In the genomic region with DNA sequence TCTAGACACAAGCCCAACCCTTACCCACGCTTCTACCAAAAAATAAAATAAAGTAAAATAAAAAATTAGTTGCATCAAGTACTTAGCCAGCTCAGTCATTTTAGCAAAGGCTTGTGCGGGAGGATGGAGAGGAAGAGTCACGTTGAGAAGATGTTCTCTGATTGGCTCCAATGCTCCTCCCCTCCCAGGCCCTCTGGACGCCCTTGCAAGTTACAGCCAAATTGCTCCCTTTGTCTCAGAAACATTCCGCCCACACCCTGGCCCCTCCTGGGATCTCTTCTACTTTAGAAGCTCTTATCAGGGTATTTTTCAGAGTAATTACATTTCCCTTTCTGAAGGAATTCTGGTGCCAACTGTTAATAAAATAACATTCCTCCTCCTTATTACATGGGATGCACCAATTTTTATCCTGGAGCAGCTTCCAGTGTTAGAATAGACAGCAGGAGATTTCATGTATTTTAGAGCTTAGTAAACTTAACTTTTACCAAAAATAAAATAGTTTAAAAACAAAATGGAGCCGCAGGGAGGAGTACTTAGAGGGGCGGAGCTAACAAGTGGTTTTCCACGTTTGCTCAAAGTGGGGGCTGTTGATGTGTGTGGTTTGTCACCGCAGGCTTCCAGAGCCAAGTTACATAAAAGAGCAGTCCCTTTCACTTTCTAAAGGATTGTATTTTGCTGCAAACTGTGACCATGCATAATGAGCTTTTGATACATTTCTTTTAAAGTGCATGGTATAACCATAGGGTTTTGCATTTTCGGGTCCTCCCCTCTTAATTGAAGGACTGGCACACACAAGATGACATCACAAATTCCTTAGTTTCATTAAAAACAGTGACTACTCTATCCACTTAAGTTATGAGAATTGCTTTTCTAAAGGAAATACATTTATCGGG, we compare ENCODE assay signal across 8 cellular contexts.
DNase-seq lines count a peak whose midpoint lies in the region; ATAC-seq and TF ChIP-seq lines count a peak whose summit lies in the region.

No MANE protein-coding gene starts in this region.

- no peaks in the 10 kb centered on the region for H3K79me2 ChIP-seq in neural progenitor cell (ENCODE audit: low read depth)

- peaks cover 25 to 47% of the 10 kb centered on the region in 2 donors for H3K4me1 Mint-ChIP-seq in effector memory CD8-positive, alpha-beta T cell (ENCODE audit: low read depth in 2 of 2)
- H3K4me1 Mint-ChIP-seq in neural progenitor cell, result peaks cover 12% of the 10 kb centered on the region

- H3K27ac ChIP-seq in neural progenitor cell, result no peak overlapping the region
- H3K27ac ChIP-seq in upper lobe of left lung, result peak overlapping the region; percentile 35 to 75 (median 66)

- no peaks in the 10 kb centered on the region for H3K36me3 ChIP-seq in ES-I3 (ENCODE audit: insufficient read depth, low read length)
- no peaks in the 10 kb centered on the region for H3K36me3 ChIP-seq in neural progenitor cell
- no peaks in the 10 kb centered on the region for H3K36me3 ChIP-seq in upper lobe of left lung

- TF ChIP-seq POLR2A in upper lobe of left lung (IDR thresholded peaks at IDR 0.05), result no peak

- peak overlapping the region; percentile 78 to 79 for H3K27ac Mint-ChIP-seq in effector memory CD8-positive, alpha-beta T cell
- H3K27ac Mint-ChIP-seq in neural progenitor cell, result no peak overlapping the region

- ATAC-seq in effector memory CD8-positive, alpha-beta T cell (replicated peaks), result peak; percentile 96
- ATAC-seq in upper lobe of left lung (ENCODE audit: low FRiP score in 2 of 2) (peak; percentile 85 to 94), HG02938 (IDR thresholded peaks at IDR 0.05; ENCODE audit: unreplicated experiment) (no peak)

- no peak for TF ChIP-seq EP300 in upper lobe of left lung (IDR thresholded peaks at IDR 0.05)

- no peak overlapping the region for H3K4me2 ChIP-seq in neural progenitor cell

- H3K27me3 Mint-ChIP-seq in effector memory CD8-positive, alpha-beta T cell, result no peaks in the 10 kb centered on the region
- H3K27me3 Mint-ChIP-seq in neural progenitor cell (ENCODE audit: insufficient read depth, low read depth), result no peaks in the 10 kb centered on the region

- no peaks in the 10 kb centered on the region for H3K27me3 ChIP-seq in neural progenitor cell
- H3K27me3 ChIP-seq in upper lobe of left lung, result no peaks in the 10 kb centered on the region

- H3K9me3 ChIP-seq in ES-I3 (ENCODE audit: control insufficient read depth, insufficient read depth, low read length) (no peaks in the 10 kb centered on the region), neural progenitor cell (ENCODE audit: low read depth) (no peaks in the 10 kb centered on the region), upper lobe of left lung (no peaks in the 10 kb centered on the region)

- H3K9ac ChIP-seq in ES-I3 (ENCODE audit: low read depth, low read length), result peak overlapping the region; percentile 8; the same call in 1 of the 2 replicates
- no peak overlapping the region for H3K9ac ChIP-seq in neural progenitor cell

- peak overlapping the region; percentile 64 to 73 for H3K4me3 Mint-ChIP-seq in effector memory CD8-positive, alpha-beta T cell
- no peak overlapping the region for H3K4me3 Mint-ChIP-seq in neural progenitor cell

- WGBS in upper lobe of left lung, 2 donors, result 20% methylated on average over 11 of the region's 11 CpGs

- no peak overlapping the region for H3K4me3 ChIP-seq in neural progenitor cell
- H3K4me3 ChIP-seq in upper lobe of left lung, result peak overlapping the region in 3 of 4 donors; percentile 17 to 37 (median 36)

- H2AFZ ChIP-seq in neural progenitor cell (replicated peaks), result peak overlapping the region; percentile 21

- no peaks in the 10 kb centered on the region for H4K20me1 ChIP-seq in neural progenitor cell (ENCODE audit: low read depth)

- H3K9me3 Mint-ChIP-seq in effector memory CD8-positive, alpha-beta T cell, result no peaks in the 10 kb centered on the region
- H3K9me3 Mint-ChIP-seq in neural progenitor cell, result peaks cover 2% of the 10 kb centered on the region

- peak; percentile 81 for DNase-seq in M059J (ENCODE audit: low read depth)
- peak; percentile 26 to 44 for DNase-seq in activated CD4-positive, alpha-beta T cell treated with anti-CD3 and anti-CD28 coated beads for 4 hours
- DNase-seq in effector memory CD8-positive, alpha-beta T cell, result peak; percentile 48 to 55 (median 52)
- peak; percentile 50 for DNase-seq in neural progenitor cell (ENCODE audit: low spot score)
- peak in 1 of 2 donors; percentile 66 for DNase-seq in upper lobe of left lung
- DNase-seq in activated CD4-positive, CD25-positive, alpha-beta regulatory T cell (lab: John Stamatoyannopoulos, UW), result no peak

- TF ChIP-seq CTCF in neural progenitor cell (IDR thresholded peaks at IDR 0.05), result no peak
- TF ChIP-seq CTCF in upper lobe of left lung (IDR thresholded peaks at IDR 0.05), result no peak

- H3K36me3 Mint-ChIP-seq in effector memory CD8-positive, alpha-beta T cell (ENCODE audit: insufficient read depth), result peaks cover 11% of the 10 kb centered on the region
- peaks cover 2% of the 10 kb centered on the region for H3K36me3 Mint-ChIP-seq in neural progenitor cell

- no peaks in the 10 kb centered on the region for H3F3A ChIP-seq in neural progenitor cell (ENCODE audit: low read depth)

- H3K4me1 ChIP-seq in ES-I3 (ENCODE audit: insufficient read depth, low read length), result peaks cover 5% of the 10 kb centered on the region; the same call in 1 of the 2 replicates
- H3K4me1 ChIP-seq in neural progenitor cell, result peaks cover 9% of the 10 kb centered on the region
- peaks cover 9 to 22% (median 16%) of the 10 kb centered on the region in 4 donors for H3K4me1 ChIP-seq in upper lobe of left lung

Comparison
In these comparisons a context has a peak if more than half of its experiments do, and no peak if none do; other contexts are left out.
1. DNase-seq: peak in M059J (single experiment), activated CD4-positive, alpha-beta T cell treated with anti-CD3 and anti-CD28 coated beads for 4 hours (2 of 2), effector memory CD8-positive, alpha-beta T cell (3 of 3) and neural progenitor cell (single experiment); none in activated CD4-positive, CD25-positive, alpha-beta regulatory T cell (0 of 4).